ENCODE assay signal across 1 cellular context in genomic region chr12:11652351-11653040, GRCh38.
A peak's percentile ranks its signal among the peaks of the same experiment; 100 is the strongest.
TF ChIP-seq lines count a peak whose summit lies in the region.

No MANE protein-coding gene starts in this region.

TF ChIP-seq in IMR-90, 13 proteins besides CTCF, POLR2A, EP300 and RAD21:
- TF ChIP-seq MAFK (IDR thresholded peaks at IDR 0.05; ENCODE audit: low read depth, low read length) = 0 out of 2 replicates have a peak, but pooled peaks have one; percentile 5
- TF ChIP-seq RCOR1 (IDR thresholded peaks at IDR 0.05; ENCODE audit: insufficient replicate concordance, low read length) = no peak
TF ChIP-seq in IMR-90: peak in this region for 1.
